8 cellular contexts compared by ENCODE assay signal in the genomic region with DNA sequence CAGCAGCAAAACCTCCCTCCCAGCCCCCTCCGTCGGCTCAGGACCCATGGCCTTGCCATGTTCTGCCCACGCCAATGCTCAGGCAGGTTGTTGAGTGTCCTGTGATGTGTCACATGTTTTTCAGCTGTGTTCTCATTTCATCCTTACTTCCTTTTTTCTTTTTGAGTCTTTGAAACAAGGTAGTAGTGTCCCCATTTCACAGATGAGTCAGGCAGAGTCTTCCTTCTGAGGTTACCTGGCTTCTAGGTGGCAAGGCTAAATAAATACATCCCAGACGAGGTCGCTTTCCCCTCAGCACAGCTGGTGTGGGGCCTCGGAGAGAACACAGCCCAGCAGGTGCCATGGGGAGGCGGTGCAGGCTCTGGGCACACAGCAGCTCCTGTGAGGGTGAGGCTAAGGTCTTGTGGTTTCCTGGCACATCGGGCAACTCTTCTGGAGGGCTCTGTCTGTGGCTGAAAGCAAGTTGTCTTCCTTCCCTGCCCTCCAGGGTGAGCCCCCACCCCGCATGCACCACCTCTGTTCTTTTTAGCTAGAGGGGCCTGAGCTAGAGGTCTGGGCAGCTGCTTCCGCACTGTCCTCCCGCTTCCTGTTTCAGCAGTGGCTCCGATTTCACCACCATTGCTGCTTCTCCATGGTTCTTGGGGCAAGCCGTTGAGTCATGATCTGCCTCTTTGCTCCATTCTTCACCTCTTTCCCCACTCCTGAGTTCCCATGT.
DNase-seq lines count a peak whose midpoint lies in the region; ATAC-seq lines count a peak whose summit lies in the region.

No MANE protein-coding gene starts in this region.

- ATAC-seq in HG03558 (IDR thresholded peaks at IDR 0.05; ENCODE audit: extremely low read depth, unreplicated experiment) (peak; percentile 61), GM21367 (IDR thresholded peaks at IDR 0.05; ENCODE audit: unreplicated experiment) (no peak)

- DNase-seq in Ammon's horn (ENCODE audit: low spot score) (peak; percentile 73), activated T-cell treated with anti-CD3 and anti-CD28 coated beads for 48 hours (ENCODE audit: low read depth) (peak; percentile 45), inferior parietal cortex (ENCODE audit: extremely low spot score) (peak; percentile 13), NCI-H2171 (lab: John Stamatoyannopoulos, UW) (no peak), ecto neural progenitor cell (ENCODE audit: low spot score) (no peak)
- peak; percentile 6 to 46 for DNase-seq in stimulated activated CD8-positive, alpha-beta memory T cell treated with anti-CD3 and anti-CD28 coated beads, Interleukin-7, amount 100 ng/mL, for 4 hours (ENCODE audit: low read depth in 2 of 2)

Comparison
In these comparisons a context has a peak if more than half of its experiments do, and no peak if none do; other contexts are left out.
1. DNase-seq: peak in Ammon's horn (single experiment), activated T-cell treated with anti-CD3 and anti-CD28 coated beads for 48 hours (single experiment), inferior parietal cortex (single experiment) and stimulated activated CD8-positive, alpha-beta memory T cell treated with anti-CD3 and anti-CD28 coated beads, Interleukin-7, amount 100 ng/mL, for 4 hours (2 of 2); none in NCI-H2171 (single experiment) and ecto neural progenitor cell (single experiment).